ENCODE assay signal across 1 cellular context in the genomic region with DNA sequence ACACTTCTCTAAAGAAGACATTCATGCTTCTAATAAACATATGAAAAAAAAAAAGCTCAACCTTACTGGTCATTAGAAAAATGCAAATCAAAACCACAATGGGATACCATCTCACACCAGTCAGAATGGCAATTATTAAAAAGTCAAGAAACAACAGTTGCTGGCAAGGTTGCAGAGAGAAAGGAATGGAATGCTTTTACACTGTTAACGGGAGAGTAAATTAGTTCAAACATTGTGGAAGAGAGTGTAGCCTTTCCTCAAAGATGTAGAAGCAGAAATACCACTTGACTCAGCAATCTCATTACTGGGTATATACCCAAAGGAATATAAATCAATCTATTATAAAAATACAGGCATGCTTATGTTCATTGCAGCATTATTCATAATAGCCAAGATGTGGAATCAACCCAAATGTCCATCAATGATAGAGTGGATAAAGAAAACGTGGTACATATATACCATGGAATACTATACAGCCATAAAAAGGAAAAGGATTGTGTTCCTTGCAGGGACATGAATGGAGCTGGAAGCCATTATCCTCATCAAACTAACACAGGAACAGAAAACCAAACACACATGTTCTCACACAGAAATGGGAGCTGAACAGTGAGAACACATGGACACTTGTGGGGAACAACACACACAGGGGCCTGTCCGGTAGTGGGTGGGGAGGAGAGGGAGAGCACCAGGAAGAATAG.
TF ChIP-seq lines count a peak whose summit lies in the region.

No MANE protein-coding gene starts in this region.

TF ChIP-seq in HepG2, 621 proteins besides CTCF, POLR2A, EP300 and RAD21:
- peak; percentile 32; the same call in 1 of the 2 replicates for TF ChIP-seq MNT (IDR thresholded peaks at IDR 0.05)
